10 cellular contexts compared by ENCODE assay signal in genomic region chr10:14200645-14201534, GRCh38.
DNase-seq lines count a peak whose midpoint lies in the region; ATAC-seq, FAIRE-seq and TF ChIP-seq lines count a peak whose summit lies in the region.
"Had no signal": no experiment of that assay in that cellular context is flagged by ENCODE, and none has a peak within 500 bp of the region (broad histone marks: within the 10 kb centered on the region; RNA-seq: fewer than 3 reads in every experiment).

No MANE protein-coding gene starts in this region.

- DNase-seq in activated CD4-positive, alpha-beta memory T cell treated with anti-CD3 and anti-CD28 coated beads for 36 hours = peak; percentile 29
- DNase-seq in activated CD4-positive, alpha-beta memory T cell treated with anti-CD3 and anti-CD28 coated beads, Interleukin-2, amount 10 ng/mL, durations not matched to agents 7 days and 5 days = no peak
- DNase-seq in NB4 (ENCODE audit: low read depth) (peak; percentile 21), chondrocyte (ENCODE audit: low spot score) (no peak), pancreas (peak in 5 of 6 donors; percentile 17 to 58 (median 43)), occipital lobe (lab: John Stamatoyannopoulos, UW) (no peak), left cardiac atrium (no peak)
- DNase-seq: anterior cingulate cortex, kidney had no signal

- FAIRE-seq in pancreas (lab: Jason Lieb, UNC) = no peak
- FAIRE-seq: kidney had no signal

- no peaks in the 10 kb centered on the region for H3K4me1 Mint-ChIP-seq in activated CD4-positive, alpha-beta memory T cell treated with anti-CD3 and anti-CD28 coated beads for 36 hours (ENCODE audit: low read depth)
- H3K4me1 Mint-ChIP-seq in activated CD4-positive, alpha-beta memory T cell treated with anti-CD3 and anti-CD28 coated beads, Interleukin-2, amount 10 ng/mL, durations not matched to agents 7 days and 5 days = no peaks in the 10 kb centered on the region
- peaks cover 21% of the 10 kb centered on the region for H3K4me1 Mint-ChIP-seq in chondrocyte (ENCODE audit: low read depth)

- peaks cover 28% of the 10 kb centered on the region for H3K27me3 Mint-ChIP-seq in activated CD4-positive, alpha-beta memory T cell treated with anti-CD3 and anti-CD28 coated beads for 36 hours
- peaks cover 20% of the 10 kb centered on the region for H3K27me3 Mint-ChIP-seq in activated CD4-positive, alpha-beta memory T cell treated with anti-CD3 and anti-CD28 coated beads, Interleukin-2, amount 10 ng/mL, durations not matched to agents 7 days and 5 days
- no peaks in the 10 kb centered on the region for H3K27me3 Mint-ChIP-seq in chondrocyte (ENCODE audit: low read depth)

- H3K4me3 ChIP-seq in NB4 (ENCODE audit: low read depth, low read length) (no peak overlapping the region), pancreas (no peak overlapping the region)

- TF ChIP-seq CTCF in NB4 (IDR thresholded peaks at IDR 0.05; ENCODE audit: low read depth, low read length) (peak; percentile 27), chondrocyte (IDR thresholded peaks at IDR 0.05) (peak; percentile 73), pancreas (IDR thresholded peaks at IDR 0.05) (no peak)

- POLR2A ChIA-PET in activated CD4-positive, alpha-beta memory T cell treated with anti-CD3 and anti-CD28 coated beads for 36 hours (lab: Charles Lee) = interaction anchor here (1.6 kb wide), 1 partner anchor 15 kb away, joined by 7 read pairs; no protein-coding TSS in a partner anchor
- POLR2A ChIA-PET in activated CD4-positive, alpha-beta memory T cell treated with anti-CD3 and anti-CD28 coated beads, Interleukin-2, amount 10 ng/mL, durations not matched to agents 7 days and 5 days (lab: Charles Lee) = interaction anchor here (2.2 kb wide), 1 partner anchor 15 kb away, joined by 21 read pairs; no protein-coding TSS in a partner anchor

- H3K27ac Mint-ChIP-seq in activated CD4-positive, alpha-beta memory T cell treated with anti-CD3 and anti-CD28 coated beads for 36 hours = no peak overlapping the region
- H3K27ac Mint-ChIP-seq in activated CD4-positive, alpha-beta memory T cell treated with anti-CD3 and anti-CD28 coated beads, Interleukin-2, amount 10 ng/mL, durations not matched to agents 7 days and 5 days = no peak overlapping the region
- peak overlapping the region; percentile 66 for H3K27ac Mint-ChIP-seq in chondrocyte (ENCODE audit: unreplicated experiment)

- intact Hi-C loops in activated CD4-positive, alpha-beta memory T cell treated with anti-CD3 and anti-CD28 coated beads for 36 hours (cut with micrococcal nuclease) = no loop called here
- intact Hi-C loops in pancreas (cut with DNase I) = no loop called here
- intact Hi-C loops in left cardiac atrium (cut with DNase I) = no loop called here

- H3K27ac ChIP-seq in pancreas = no peak overlapping the region

- H3K9me3 ChIP-seq in pancreas = no peaks in the 10 kb centered on the region

- peaks cover 4 to 6% (median 4%) of the 10 kb centered on the region in 3 donors for H3K4me1 ChIP-seq in pancreas

- 58 to 61% methylated on average over 16 of the region's 16 CpGs for WGBS in pancreas, 2 donors

- no peaks in the 10 kb centered on the region for H3K36me3 ChIP-seq in pancreas

- peak in 1 of 4 donors; percentile 24 for ATAC-seq in pancreas
- ATAC-seq in left cardiac atrium = no peak
- no peak for ATAC-seq in GM21515 (IDR thresholded peaks at IDR 0.05; ENCODE audit: unreplicated experiment)

- H3K4me3 Mint-ChIP-seq in activated CD4-positive, alpha-beta memory T cell treated with anti-CD3 and anti-CD28 coated beads for 36 hours = no peak overlapping the region
- no peak overlapping the region for H3K4me3 Mint-ChIP-seq in activated CD4-positive, alpha-beta memory T cell treated with anti-CD3 and anti-CD28 coated beads, Interleukin-2, amount 10 ng/mL, durations not matched to agents 7 days and 5 days
- no peak overlapping the region for H3K4me3 Mint-ChIP-seq in chondrocyte (ENCODE audit: unreplicated experiment)

- TF ChIP-seq POLR2A in NB4 (IDR thresholded peaks at IDR 0.05; ENCODE audit: extremely low read depth, insufficient read length) = no peak

- CTCF ChIA-PET in activated CD4-positive, alpha-beta memory T cell treated with anti-CD3 and anti-CD28 coated beads for 36 hours (lab: Charles Lee) = interaction anchor here (0.5 to 2.2 kb wide), 14 partner anchors 9 to 412 kb away, joined by 3 to 9 read pairs (median 3); no protein-coding TSS in a partner anchor
- CTCF ChIA-PET in activated CD4-positive, alpha-beta memory T cell treated with anti-CD3 and anti-CD28 coated beads, Interleukin-2, amount 10 ng/mL, durations not matched to agents 7 days and 5 days (lab: Charles Lee) = interaction anchor here (0.6 to 1.8 kb wide), 4 partner anchors 13 to 856 kb away, joined by 3 to 8 read pairs (median 4); no protein-coding TSS in a partner anchor

- H3K36me3 Mint-ChIP-seq in activated CD4-positive, alpha-beta memory T cell treated with anti-CD3 and anti-CD28 coated beads for 36 hours = no peaks in the 10 kb centered on the region
- H3K36me3 Mint-ChIP-seq in activated CD4-positive, alpha-beta memory T cell treated with anti-CD3 and anti-CD28 coated beads, Interleukin-2, amount 10 ng/mL, durations not matched to agents 7 days and 5 days (ENCODE audit: low read depth) = no peaks in the 10 kb centered on the region
- H3K36me3 Mint-ChIP-seq in chondrocyte (ENCODE audit: low read depth) = no peaks in the 10 kb centered on the region

- no peaks in the 10 kb centered on the region for H3K27me3 ChIP-seq in pancreas

- H3K9me3 Mint-ChIP-seq in activated CD4-positive, alpha-beta memory T cell treated with anti-CD3 and anti-CD28 coated beads for 36 hours = no peaks in the 10 kb centered on the region
- H3K9me3 Mint-ChIP-seq in activated CD4-positive, alpha-beta memory T cell treated with anti-CD3 and anti-CD28 coated beads, Interleukin-2, amount 10 ng/mL, durations not matched to agents 7 days and 5 days = no peaks in the 10 kb centered on the region
- H3K9me3 Mint-ChIP-seq in chondrocyte (ENCODE audit: low read depth) = no peaks in the 10 kb centered on the region

Comparison
In these comparisons a context has a peak if more than half of its experiments do, and no peak if none do; other contexts are left out.
1. DNase-seq: peak in activated CD4-positive, alpha-beta memory T cell treated with anti-CD3 and anti-CD28 coated beads for 36 hours (single experiment), NB4 (single experiment) and pancreas (5 of 6); none in activated CD4-positive, alpha-beta memory T cell treated with anti-CD3 and anti-CD28 coated beads, Interleukin-2, amount 10 ng/mL, durations not matched to agents 7 days and 5 days (single experiment), chondrocyte (single experiment), occipital lobe (single experiment) and left cardiac atrium (single experiment).
2. CTCF ChIP-seq: peak in NB4 (single experiment) and chondrocyte (single experiment); none in pancreas (0 of 4).